Comparison of ENCODE assay signal across 16 cellular contexts in genomic region chr20:48747840-48748416, GRCh38.
DNase-seq lines count a peak whose midpoint lies in the region; ATAC-seq, FAIRE-seq and TF ChIP-seq lines count a peak whose summit lies in the region.
"Had no signal": no experiment of that assay in that cellular context is flagged by ENCODE, and none has a peak within 500 bp of the region (broad histone marks: within the 10 kb centered on the region; RNA-seq: fewer than 3 reads in every experiment).

No MANE protein-coding gene starts in this region.

- H3K36me3 Mint-ChIP-seq in activated CD4-positive, alpha-beta T cell treated with anti-CD3 and anti-CD28 coated beads for 36 hours (ENCODE audit: low read depth) = peaks cover 15% of the 10 kb centered on the region
- H3K36me3 Mint-ChIP-seq in natural killer cell treated with Interleukin-12 subunit alpha and Interleukin-12 subunit beta and Interleukin-15 and Interleukin-18, amount 100 ng/mL, for 72 hours = peaks cover 12% of the 10 kb centered on the region

- H4K20me1 ChIP-seq in Karpas-422 (ENCODE audit: insufficient read depth, low read depth, low read length) = no peaks in the 10 kb centered on the region
- H4K20me1 ChIP-seq in GM12878 (ENCODE audit: control insufficient read depth, insufficient read depth) = no peaks in the 10 kb centered on the region

- no peak overlapping the region for H3K4me2 ChIP-seq in Karpas-422 (ENCODE audit: low read depth, low read length, poor library complexity, severe bottlenecking)
- H3K4me2 ChIP-seq in GM12878 (ENCODE audit: control insufficient read depth, insufficient read depth) = no peak overlapping the region

- BruUV-seq in GM12878 (replicated peaks; lab: Mats Ljungman, UMichigan) = no TSS peak

- no peaks in the 10 kb centered on the region for H3K27me3 Mint-ChIP-seq in activated CD4-positive, alpha-beta T cell treated with anti-CD3 and anti-CD28 coated beads for 36 hours
- no peaks in the 10 kb centered on the region for H3K27me3 Mint-ChIP-seq in natural killer cell treated with Interleukin-12 subunit alpha and Interleukin-12 subunit beta and Interleukin-15 and Interleukin-18, amount 100 ng/mL, for 72 hours

- peak overlapping the region; percentile 52 for H3K27ac Mint-ChIP-seq in activated CD4-positive, alpha-beta T cell treated with anti-CD3 and anti-CD28 coated beads for 36 hours
- peak overlapping the region in 1 of 2 donors; percentile 84 for H3K27ac Mint-ChIP-seq in natural killer cell treated with Interleukin-12 subunit alpha and Interleukin-12 subunit beta and Interleukin-15 and Interleukin-18, amount 100 ng/mL, for 72 hours

- H3K4me3 ChIP-seq in Karpas-422 (ENCODE audit: low read length) = no peak overlapping the region
- no peak overlapping the region for H3K4me3 ChIP-seq in GM12878
- H3K4me3 ChIP-seq: esophagus muscularis mucosa, lung, SJCRH30 had no signal

- H3K9me2 ChIP-seq in Karpas-422 (replicated peaks; ENCODE audit: insufficient read depth, low read length) = no peaks in the 10 kb centered on the region

- WGBS in GM12878 (ENCODE audit: insufficient coverage, insufficient replicate concordance, low lambda C conversion rate, missing lambda C conversion rate) = 82% methylated on average over 15 of the region's 15 CpGs

- no peak for TF ChIP-seq POLR2A in GM12878 (IDR thresholded peaks at IDR 0.05; ENCODE audit: low read depth, low read length)

- RAD21 ChIA-PET in GM12878 (lab: Charles Lee; ENCODE audit: unreplicated experiment) = interaction anchor here (1.0 kb wide), 1 partner anchor 9 kb away, joined by 3 read pairs; no protein-coding TSS in a partner anchor

- CTCF ChIA-PET in activated CD4-positive, alpha-beta T cell treated with anti-CD3 and anti-CD28 coated beads for 36 hours (lab: Charles Lee) = interaction anchor here (0.7 kb wide), 1 partner anchor 551 kb away, joined by 3 read pairs; no protein-coding TSS in a partner anchor
- CTCF ChIA-PET in GM12878 (lab: Yijun Ruan, JAX) = interaction anchor here (0.7 kb wide), 1 partner anchor 12 kb away, joined by 3 read pairs; no protein-coding TSS in a partner anchor

- no peak for FAIRE-seq in GM12878 (lab: Jason Lieb, UNC)
- FAIRE-seq: A204.1 had no signal

- TF ChIP-seq RAD21 in GM12878 (IDR thresholded peaks at IDR 0.05; ENCODE audit: insufficient read depth, low read depth, low read length) = no peak

- peaks cover 28% of the 10 kb centered on the region for H3K4me1 ChIP-seq in Karpas-422 (ENCODE audit: low read length)
- H3K4me1 ChIP-seq in GM12878 (ENCODE audit: control insufficient read depth, insufficient read depth, low read length) = peaks cover 47% of the 10 kb centered on the region
- H3K4me1 ChIP-seq: SJCRH30 had no signal

- SMC1A ChIA-PET in GM12878 (lab: Charles Lee; ENCODE audit: uncharacterized antibody, unreplicated experiment) = interaction anchor here (0.6 to 0.7 kb wide), 2 partner anchors 10 to 36 kb away, joined by 3 read pairs; no protein-coding TSS in a partner anchor

- POLR2A ChIA-PET in activated CD4-positive, alpha-beta T cell treated with anti-CD3 and anti-CD28 coated beads for 36 hours (lab: Charles Lee) = no interaction called here
- POLR2A ChIA-PET in GM12878 (lab: Charles Lee) = interaction anchor here (1.5 kb wide), 1 partner anchor 9 kb away, joined by 4 read pairs; no protein-coding TSS in a partner anchor

- intact Hi-C loops in activated CD4-positive, alpha-beta T cell treated with anti-CD3 and anti-CD28 coated beads for 36 hours (cut with DNase I, micrococcal nuclease) = no loop called here
- intact Hi-C loops in GM12878 (cut with micrococcal nuclease; ENCODE audit: unreplicated experiment) (no loop called here), Right ventricle myocardium inferior (cut with DNase I) (no loop called here)

- H2AFZ ChIP-seq in Karpas-422 (ENCODE audit: low read length) (no peak overlapping the region), GM12878 (ENCODE audit: control insufficient read depth, low read depth, low read length) (no peak overlapping the region)

- H3K36me3 ChIP-seq in Karpas-422 (ENCODE audit: insufficient read depth, low read length) (no peaks in the 10 kb centered on the region), GM12878 (ENCODE audit: control insufficient read depth in 2 of 2, insufficient read depth in 2 of 2, low read length in 1 of 2) (peaks cover 26 to 30% of the 10 kb centered on the region in 2 experiments)
- H3K36me3 ChIP-seq: SJCRH30 had no signal

- H3K79me2 ChIP-seq in Karpas-422 (ENCODE audit: low read length) = no peaks in the 10 kb centered on the region
- peaks cover 51% of the 10 kb centered on the region for H3K79me2 ChIP-seq in GM12878 (ENCODE audit: control insufficient read depth, insufficient read depth, low read length)

- ATAC-seq in activated CD4-positive, alpha-beta T cell treated with anti-CD3 and anti-CD28 coated beads for 36 hours = no peak
- ATAC-seq in GM12878 (peak; percentile 13; the same call in 1 of the 3 replicates), Right ventricle myocardium inferior (no peak)
- no peak for ATAC-seq in natural killer cell treated with Interleukin-12 subunit alpha and Interleukin-12 subunit beta and Interleukin-15 and Interleukin-18, amount 100 ng/mL, for 72 hours

- H3K9ac ChIP-seq in Karpas-422 (ENCODE audit: low read length) (no peak overlapping the region), GM12878 (ENCODE audit: control insufficient read depth, insufficient read depth, low read length) (no peak overlapping the region)

- peaks cover 47% of the 10 kb centered on the region for H3K4me1 Mint-ChIP-seq in activated CD4-positive, alpha-beta T cell treated with anti-CD3 and anti-CD28 coated beads for 36 hours
- H3K4me1 Mint-ChIP-seq in natural killer cell treated with Interleukin-12 subunit alpha and Interleukin-12 subunit beta and Interleukin-15 and Interleukin-18, amount 100 ng/mL, for 72 hours (ENCODE audit: low read depth in 2 of 2) = peaks cover 63 to 65% of the 10 kb centered on the region in 2 donors

- no peaks in the 10 kb centered on the region; the same call in 1 of the 2 replicates for H3K27me3 ChIP-seq in Karpas-422 (ENCODE audit: low read length)
- no peaks in the 10 kb centered on the region for H3K27me3 ChIP-seq in GM12878 (replicated peaks in 1 of 2; ENCODE audit: control insufficient read depth in 2 of 2, insufficient read depth in 2 of 2, low read length in 1 of 2)
- H3K27me3 ChIP-seq: SJCRH30 had no signal

- H3K9me3 ChIP-seq in Karpas-422 (ENCODE audit: low read length) (no peaks in the 10 kb centered on the region), GM12878 (replicated peaks; ENCODE audit: control insufficient read depth, insufficient read depth, low read length) (no peaks in the 10 kb centered on the region)
- H3K9me3 ChIP-seq: esophagus muscularis mucosa, SJCRH30 had no signal

- TF ChIP-seq EP300 in GM12878 (IDR thresholded peaks at IDR 0.05; ENCODE audit: borderline replicate concordance in 1 of 2, control insufficient read depth in 1 of 2, low read depth in 2 of 2, low read length in 2 of 2) = no peak

- no peaks in the 10 kb centered on the region for H3K9me3 Mint-ChIP-seq in activated CD4-positive, alpha-beta T cell treated with anti-CD3 and anti-CD28 coated beads for 36 hours (ENCODE audit: low read depth)
- no peaks in the 10 kb centered on the region for H3K9me3 Mint-ChIP-seq in natural killer cell treated with Interleukin-12 subunit alpha and Interleukin-12 subunit beta and Interleukin-15 and Interleukin-18, amount 100 ng/mL, for 72 hours

- in situ Hi-C loops in GM12878 (cut with MboI) = no loop called here

- no peak for DNase-seq in activated CD4-positive, alpha-beta T cell treated with anti-CD3 and anti-CD28 coated beads for 36 hours
- no peak for DNase-seq in activated CD4-positive, alpha-beta T cell treated with anti-CD3 and anti-CD28 coated beads for 48 hours
- DNase-seq in Karpas-422 (peak; percentile 55), GM12878 (ENCODE audit: low read depth, low spot score) (no peak), DMS114 treated with DMSO at 0.1 percent for 48 hours (lab: John Stamatoyannopoulos, UW; ENCODE audit: unreplicated experiment) (no peak), Kasumi-1 (lab: John Stamatoyannopoulos, UW) (no peak), Right ventricle myocardium inferior (ENCODE audit: missing footprints) (no peak)
- DNase-seq in natural killer cell treated with Interleukin-12 subunit alpha and Interleukin-12 subunit beta and Interleukin-15 and Interleukin-18, amount 100 ng/mL, for 72 hours (ENCODE audit: low spot score) = peak; percentile 52
- DNase-seq: activated effector memory CD4-positive, alpha-beta T cell treated with Interleukin-2 at 50 U/mL for 16 hours; Calu3; central memory CD4-positive, alpha-beta T cell; NCI-H1694 treated with DMSO at 0.1 percent for 48 hours; SJCRH30 had no signal

- no peak for TF ChIP-seq CTCF in GM12878 (IDR thresholded peaks at IDR 0.05 in 2 of 3, conservative IDR thresholded peaks at IDR 0.05 in 1 of 3; ENCODE audit: control insufficient read depth in 2 of 3, extremely low read depth in 1 of 3, insufficient read depth in 1 of 3, low read depth in 3 of 3, low read length in 3 of 3)

- no peak overlapping the region for H3K27ac ChIP-seq in Karpas-422 (ENCODE audit: low read length)
- H3K27ac ChIP-seq in GM12878 (ENCODE audit: control insufficient read depth, insufficient read depth) = no peak overlapping the region
- H3K27ac ChIP-seq: SJCRH30 had no signal

- H3K4me3 Mint-ChIP-seq in activated CD4-positive, alpha-beta T cell treated with anti-CD3 and anti-CD28 coated beads for 36 hours = no peak overlapping the region
- H3K4me3 Mint-ChIP-seq in natural killer cell treated with Interleukin-12 subunit alpha and Interleukin-12 subunit beta and Interleukin-15 and Interleukin-18, amount 100 ng/mL, for 72 hours = peak overlapping the region; percentile 66

TF ChIP-seq in GM12878, 131 proteins besides CTCF, POLR2A, EP300 and RAD21 (continues in another document):
- TF ChIP-seq JUNB (IDR thresholded peaks at IDR 0.05) = no peak
- no peak for TF ChIP-seq RELB (IDR thresholded peaks at IDR 0.05; ENCODE audit: low read depth)
- TF ChIP-seq SRF (IDR thresholded peaks at IDR 0.05; ENCODE audit: low read depth in 2 of 2, low read length in 2 of 2) = no peak

Comparison
In these comparisons a context has a peak if more than half of its experiments do, and no peak if none do; other contexts are left out.
1. DNase-seq: peak in Karpas-422 (single experiment) and natural killer cell treated with Interleukin-12 subunit alpha and Interleukin-12 subunit beta and Interleukin-15 and Interleukin-18, amount 100 ng/mL, for 72 hours (single experiment); none in activated CD4-positive, alpha-beta T cell treated with anti-CD3 and anti-CD28 coated beads for 36 hours (single experiment), activated CD4-positive, alpha-beta T cell treated with anti-CD3 and anti-CD28 coated beads for 48 hours (single experiment), GM12878 (single experiment), DMS114 treated with DMSO at 0.1 percent for 48 hours (single experiment), Kasumi-1 (0 of 2) and Right ventricle myocardium inferior (single experiment).